In the genomic region with DNA sequence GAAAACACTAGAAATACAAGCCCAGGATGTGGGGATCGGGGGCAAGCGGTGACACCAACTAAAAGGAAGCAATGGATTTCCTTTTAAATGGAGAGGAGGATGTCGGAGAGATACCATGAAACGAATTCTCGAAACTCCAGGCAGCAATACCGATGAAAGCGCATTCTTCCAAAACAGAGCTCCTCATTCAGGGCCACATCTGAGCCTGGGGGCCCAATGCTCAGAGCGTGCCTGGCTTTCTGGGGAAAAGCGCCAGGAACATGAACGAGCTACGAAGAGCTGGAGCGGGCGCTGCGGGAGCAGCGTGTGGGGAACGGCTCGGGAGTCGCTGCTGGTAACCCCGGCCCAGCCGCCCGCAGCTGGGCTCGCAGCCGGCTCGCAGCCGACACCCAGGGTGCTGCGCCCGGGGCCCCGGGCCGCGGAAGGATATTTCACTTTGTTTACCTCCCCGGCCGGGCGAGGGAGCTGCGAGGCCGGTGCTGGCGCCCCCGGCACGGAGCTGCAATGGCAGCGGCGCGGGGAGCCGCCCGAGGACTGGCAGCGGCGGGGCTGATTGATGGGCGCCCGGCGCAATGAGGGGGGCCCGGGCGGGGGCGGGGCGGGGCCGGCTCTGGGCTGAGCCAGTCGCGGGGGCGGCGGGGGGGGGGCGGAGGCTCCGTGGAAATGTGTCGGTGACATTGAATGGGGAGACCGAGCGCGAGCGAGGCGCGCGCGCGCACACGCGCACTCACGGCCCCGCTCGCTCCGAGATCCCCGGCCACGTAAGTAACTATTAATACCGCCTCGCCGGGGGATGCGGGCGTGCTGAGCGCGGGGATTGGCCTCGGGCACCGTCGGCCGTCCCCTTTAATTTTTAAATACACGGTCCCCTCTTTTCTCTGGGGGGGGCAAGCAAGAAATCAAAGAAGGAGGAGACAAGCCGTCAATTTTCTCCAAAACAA, we compare ENCODE assay signal across 8 cellular contexts. TPM values are rescaled to one million over a fixed set of nuclear protein-coding genes. Genes with fewer than 3 reads are reported as not detected.
DNase-seq lines count a peak whose midpoint lies in the region; ATAC-seq and TF ChIP-seq lines count a peak whose summit lies in the region.

A gene (plus strand): TSS at position 687 of the 941 bp plus-strand sequence. CDS start 1,372 bp downstream, outside the sequence.

- H3K4me3 Mint-ChIP-seq in nephron = peak within 1 kb of the TSS; percentile 98 to 99 (median 98)

- DNase-seq in DMS 273 treated with DMSO at 0.1 percent for 48 hours (lab: John Stamatoyannopoulos, UW) (peak; percentile 65), LHCN-M2 (ENCODE audit: low read depth) (peak; percentile 85), SIG-M5 (lab: John Stamatoyannopoulos, UW) (peak; percentile 19), fibroblast of the aortic adventitia (ENCODE audit: low read depth) (peak; percentile 83)
- DNase-seq in activated effector memory CD4-positive, alpha-beta T cell treated with anti-CD3 and anti-CD28 coated beads, Interleukin-2, amount 50 U/mL, for 16 hours = peak; percentile 96
- peak; percentile 86 for DNase-seq in stimulated activated naive CD8-positive, alpha-beta T cell treated with anti-CD3 and anti-CD28 coated beads, Interleukin-15, Interleukin-2, amounts not matched to agents 100 U/mL and 50 U/mL, for 24 hours

- H3K4me3 ChIP-seq in fibroblast of the aortic adventitia (ENCODE audit: low read depth, low read length) = peak within 1 kb of the TSS; percentile 91

- peaks cover 34% of the 10 kb centered on the region for H3K4me1 Mint-ChIP-seq in nephron

- no peaks in the 10 kb centered on the region for H3K9me3 Mint-ChIP-seq in nephron

- peak within 1 kb of the TSS; percentile 95 to 99 (median 96) for H3K27ac Mint-ChIP-seq in nephron

- TF ChIP-seq CTCF in fibroblast of the aortic adventitia (IDR thresholded peaks at IDR 0.05; ENCODE audit: insufficient read depth, low read length) = no peak
- peak in 1 of 3 experiments; percentile 46 for TF ChIP-seq CTCF in nephron (IDR thresholded peaks at IDR 0.05; ENCODE audit: unreplicated experiment in 3 of 3)

- peak; percentile 67 for ATAC-seq in GM21737 (IDR thresholded peaks at IDR 0.05; ENCODE audit: unreplicated experiment)
- peak; percentile 84 for ATAC-seq in stimulated activated naive CD8-positive, alpha-beta T cell treated with anti-CD3 and anti-CD28 coated beads, Interleukin-15, Interleukin-2, amounts not matched to agents 100 U/mL and 50 U/mL, for 24 hours

- no peaks in the 10 kb centered on the region for H3K27me3 Mint-ChIP-seq in nephron (ENCODE audit: low read depth)

- H3K36me3 Mint-ChIP-seq in nephron (ENCODE audit: low read depth) = peaks cover 22% of the 10 kb centered on the region

RNA-seq across cellular contexts. Expression of the gene that starts here (rescaled TPM):
- 15.6 and 15.8 TPM in 2 replicates for total RNA-seq in LHCN-M2 (2014; rRNA removed)
- 5.5 TPM for polyA plus RNA-seq in LHCN-M2 (2012)
- 39.9 and 112 TPM in 2 replicates for total RNA-seq in fibroblast of the aortic adventitia (ENCODE audit: low replicate concordance)

Comparison
In these comparisons a context has a peak if more than half of its experiments do, and no peak if none do; other contexts are left out.
1. Peak in every context shown above with its lines: DNase-seq, ATAC-seq and H3K4me3 ChIP-seq.
2. DNase-seq: peak in every context shown above with its lines; median percentile 96 in activated effector memory CD4-positive, alpha-beta T cell treated with anti-CD3 and anti-CD28 coated beads, Interleukin-2, amount 50 U/mL, for 16 hours; 86 in stimulated activated naive CD8-positive, alpha-beta T cell treated with anti-CD3 and anti-CD28 coated beads, Interleukin-15, Interleukin-2, amounts not matched to agents 100 U/mL and 50 U/mL, for 24 hours; 85 in LHCN-M2; 83 in fibroblast of the aortic adventitia; 65 in DMS 273 treated with DMSO at 0.1 percent for 48 hours; 19 in SIG-M5.